In the genomic region with DNA sequence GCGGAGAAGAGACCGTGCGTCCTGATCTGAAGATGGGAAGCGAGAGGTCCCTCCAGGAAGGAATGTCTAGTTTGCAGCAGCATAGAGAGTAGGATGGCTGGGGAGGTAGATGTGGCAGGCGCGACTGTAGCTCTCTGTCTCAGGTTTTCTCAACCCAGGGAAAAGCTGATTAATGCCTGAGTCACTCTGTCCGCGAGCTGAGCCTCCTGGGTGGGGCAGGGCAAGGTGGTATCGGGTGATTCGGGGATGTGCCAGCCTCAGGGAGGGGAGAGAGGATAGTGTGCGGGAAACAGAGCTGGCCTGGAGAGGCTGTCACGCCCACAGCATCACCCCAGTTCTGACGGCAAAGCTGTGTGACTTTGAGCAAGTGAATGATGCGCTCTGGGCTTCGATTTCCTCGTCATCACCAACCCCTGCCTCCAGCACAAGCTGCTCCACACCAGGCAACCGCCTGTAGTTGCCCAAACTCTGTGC, we compare ENCODE assay signal across 11 cellular contexts. TPM values are rescaled to one million over a fixed set of nuclear protein-coding genes. Genes with fewer than 3 reads are reported as not detected.
A peak's percentile ranks its signal among the peaks of the same experiment; 100 is the strongest.
DNase-seq lines count a peak whose midpoint lies in the region; TF ChIP-seq lines count a peak whose summit lies in the region.
"Had no signal": no experiment of that assay in that cellular context is flagged by ENCODE, and none has a peak within 500 bp of the region (broad histone marks: within the 10 kb centered on the region; RNA-seq: fewer than 3 reads in every experiment).

No MANE protein-coding gene starts in this region.

- H3K27me3 Mint-ChIP-seq in activated CD4-positive, alpha-beta memory T cell treated with anti-CD3 and anti-CD28 coated beads for 36 hours: peaks cover 8% of the 10 kb centered on the region

- H3K9me2 ChIP-seq in GM23248 (ENCODE audit: insufficient read depth): no peaks in the 10 kb centered on the region

- no peaks in the 10 kb centered on the region for H4K20me1 ChIP-seq in GM23248 (ENCODE audit: insufficient read depth)

- no peak overlapping the region for H3K9ac ChIP-seq in GM23248

- 65 to 69% methylated on average over 17 of the region's 17 CpGs for WGBS in GM23248 (ENCODE audit: low coverage in 1 of 2, low lambda C conversion rate in 2 of 2, missing lambda C conversion rate in 2 of 2), 2 experiments

- no peak overlapping the region for H3K27ac Mint-ChIP-seq in activated CD4-positive, alpha-beta memory T cell treated with anti-CD3 and anti-CD28 coated beads for 36 hours

- H3K9me3 ChIP-seq in GM23248 (ENCODE audit: low read depth): no peaks in the 10 kb centered on the region
- peaks cover 0 to 11% of the 10 kb centered on the region in 2 donors for H3K9me3 ChIP-seq in ascending aorta

- H3K4me3 ChIP-seq in GM23248 (no peak overlapping the region), ascending aorta (no peak overlapping the region)

- H3K4me3 Mint-ChIP-seq in activated CD4-positive, alpha-beta memory T cell treated with anti-CD3 and anti-CD28 coated beads for 36 hours: no peak overlapping the region

- peaks cover 11% of the 10 kb centered on the region; the same call in 1 of the 2 replicates for H3F3A ChIP-seq in GM23248 (ENCODE audit: insufficient read depth)

- in situ Hi-C loops in GM23248 (cut with MboI): no loop called here

- intact Hi-C loops in activated CD4-positive, alpha-beta memory T cell treated with anti-CD3 and anti-CD28 coated beads for 36 hours (cut with micrococcal nuclease): loop anchor here (5.0 kb wide), 1 partner anchor 360 kb away; no protein-coding TSS in a partner anchor
- intact Hi-C loops in ascending aorta (cut with DNase I): no loop called here

- H3K4me2 ChIP-seq in GM23248 (ENCODE audit: unreplicated experiment): no peak overlapping the region

- CTCF ChIA-PET in activated CD4-positive, alpha-beta memory T cell treated with anti-CD3 and anti-CD28 coated beads for 36 hours (lab: Charles Lee): interaction anchor here (0.7 to 1.1 kb wide), 5 partner anchors 11 to 659 kb away, joined by 3 to 7 read pairs (median 3); no protein-coding TSS in a partner anchor

- DNase-seq in AG20443 (ENCODE audit: low spot score) (peak; percentile 73), GM23248 (peak; percentile 82), lung microvascular endothelial cell (ENCODE audit: low read depth in 2 of 2) (peak; percentile 12 to 51), KG1 (lab: John Stamatoyannopoulos, UW) (no peak), caudate nucleus (lab: John Stamatoyannopoulos, UW) (no peak), NCI-H446 (lab: John Stamatoyannopoulos, UW) (no peak), ascending aorta (ENCODE audit: low spot score in 2 of 2) (no peak)
- peak; percentile 66 for DNase-seq in activated CD4-positive, alpha-beta memory T cell treated with anti-CD3 and anti-CD28 coated beads for 36 hours
- DNase-seq: retina, T-helper 9 cell had no signal

- H3K79me2 ChIP-seq in GM23248 (ENCODE audit: insufficient read depth): no peaks in the 10 kb centered on the region

- POLR2A ChIA-PET in activated CD4-positive, alpha-beta memory T cell treated with anti-CD3 and anti-CD28 coated beads for 36 hours (lab: Charles Lee): no interaction called here

- peaks cover 14% of the 10 kb centered on the region for H3K9me3 Mint-ChIP-seq in activated CD4-positive, alpha-beta memory T cell treated with anti-CD3 and anti-CD28 coated beads for 36 hours

- H3K36me3 ChIP-seq in GM23248 (ENCODE audit: low read depth): no peaks in the 10 kb centered on the region
- no peaks in the 10 kb centered on the region for H3K36me3 ChIP-seq in ascending aorta

- H3K27me3 ChIP-seq in GM23248 (replicated peaks; ENCODE audit: insufficient read depth): 0 out of 2 replicates have a peak, but pooled peaks cover 8% of the 10 kb centered on the region
- no peaks in the 10 kb centered on the region for H3K27me3 ChIP-seq in ascending aorta

- no peak for TF ChIP-seq CTCF in ascending aorta (IDR thresholded peaks at IDR 0.05)

- H3K36me3 Mint-ChIP-seq in activated CD4-positive, alpha-beta memory T cell treated with anti-CD3 and anti-CD28 coated beads for 36 hours: no peaks in the 10 kb centered on the region

- H3K4me1 ChIP-seq in GM23248 (ENCODE audit: insufficient read depth) (peaks cover 16% of the 10 kb centered on the region), ascending aorta (no peaks in the 10 kb centered on the region)

- H3K27ac ChIP-seq in GM23248: peak overlapping the region; percentile 29; the same call in 1 of the 2 replicates
- no peak overlapping the region for H3K27ac ChIP-seq in caudate nucleus (ENCODE audit: low read depth, low read length)
- H3K27ac ChIP-seq in ascending aorta: no peak overlapping the region
- H3K27ac ChIP-seq: HL-60 had no signal

- H3K4me1 Mint-ChIP-seq in activated CD4-positive, alpha-beta memory T cell treated with anti-CD3 and anti-CD28 coated beads for 36 hours (ENCODE audit: low read depth): peaks cover 8% of the 10 kb centered on the region

- H2AFZ ChIP-seq in GM23248: no peak overlapping the region

RNA-seq across cellular contexts. Expression of a gene that starts 28.4 kb away (rescaled TPM):
- not detected in 2 replicates for total RNA-seq in GM23248 (2014; rRNA removed; shearing (Covaris generic))
- polyA plus RNA-seq in GM23248 (2016; fragmentation: Nextera tagmentation; extraction: Ambion mirVana): not detected in 2 replicates
- total RNA-seq in activated CD4-positive, alpha-beta memory T cell treated with anti-CD3 and anti-CD28 coated beads for 36 hours: not detected
- total RNA-seq in lung microvascular endothelial cell (not detected in 2 replicates), ascending aorta (not detected)

RNA-seq across cellular contexts. Expression of a gene that starts 46.8 kb away (rescaled TPM):
- 16.4 and 24.2 TPM in 2 replicates for total RNA-seq in GM23248 (2014; rRNA removed; shearing (Covaris generic))
- 20.9 and 21.2 TPM in 2 replicates for polyA plus RNA-seq in GM23248 (2016; fragmentation: Nextera tagmentation; extraction: Ambion mirVana)
- not detected for total RNA-seq in activated CD4-positive, alpha-beta memory T cell treated with anti-CD3 and anti-CD28 coated beads for 36 hours
- 0.20 and 0.22 TPM in 2 replicates for total RNA-seq in lung microvascular endothelial cell
- total RNA-seq in ascending aorta: not detected

Comparison
In these comparisons a context has a peak if more than half of its experiments do, and no peak if none do; other contexts are left out.
1. DNase-seq: peak in AG20443 (single experiment), GM23248 (single experiment), activated CD4-positive, alpha-beta memory T cell treated with anti-CD3 and anti-CD28 coated beads for 36 hours (single experiment) and lung microvascular endothelial cell (2 of 2); none in KG1 (single experiment), caudate nucleus (0 of 61), NCI-H446 (0 of 2) and ascending aorta (0 of 2).
2. RNA of a gene that starts 46.8 kb away (total RNA-seq): 16.4 to 24.2 TPM in GM23248; 0.20 to 0.22 TPM in lung microvascular endothelial cell, not detected in activated CD4-positive, alpha-beta memory T cell treated with anti-CD3 and anti-CD28 coated beads for 36 hours and not detected in ascending aorta (single experiment); every median in the first group is over 10 times any median in the second.